In genomic region chr11:11535611-11536010, GRCh38 we compare ENCODE assay signal across 19 cellular contexts.
DNase-seq lines count a peak whose midpoint lies in the region; TF ChIP-seq lines count a peak whose summit lies in the region.
"Had no signal": no experiment of that assay in that cellular context is flagged by ENCODE, and none has a peak within 500 bp of the region (broad histone marks: within the 10 kb centered on the region; RNA-seq: fewer than 3 reads in every experiment).

No MANE protein-coding gene starts in this region.

- no peaks in the 10 kb centered on the region for H3K9me3 ChIP-seq in skeletal muscle tissue (ENCODE audit: control insufficient read depth in 3 of 3, low read length in 3 of 3)
- H3K9me3 ChIP-seq: lower lobe of right lung, sigmoid colon, uterus had no signal

- H3K4me3 Mint-ChIP-seq in glutamatergic neuron (ENCODE audit: unreplicated experiment), result no peak overlapping the region
- H3K4me3 Mint-ChIP-seq in nephron progenitor cell, result no peak overlapping the region
- H3K4me3 Mint-ChIP-seq in T-helper 2 cell treated with Interferon-gamma antibody and Interleukin-4, amounts not matched to agents 5 μg/mL and 100 μg/mL, for 36 hours, result no peak overlapping the region
- H3K4me3 Mint-ChIP-seq: activated B cell treated with CpG ODN at 0.5 μM for 24 hours; activated CD8-positive, alpha-beta T cell treated with anti-CD3 and anti-CD28 coated beads for 36 hours; activated T-cell treated with anti-CD3 and anti-CD28 coated beads, Interleukin-2, amount 50 U/mL, for 72 hours had no signal

- peak overlapping the region; percentile 40 for H3K27ac Mint-ChIP-seq in glutamatergic neuron (ENCODE audit: unreplicated experiment)
- no peak overlapping the region for H3K27ac Mint-ChIP-seq in nephron progenitor cell
- H3K27ac Mint-ChIP-seq in T-helper 2 cell treated with Interferon-gamma antibody and Interleukin-4, amounts not matched to agents 5 μg/mL and 100 μg/mL, for 36 hours, result no peak overlapping the region
- H3K27ac Mint-ChIP-seq: activated B cell treated with CpG ODN at 0.5 μM for 24 hours; activated CD8-positive, alpha-beta T cell treated with anti-CD3 and anti-CD28 coated beads for 36 hours; activated naive CD4-positive, alpha-beta T cell treated with anti-CD3 and anti-CD28 coated beads, Interleukin-2, amount 50 U/mL, for 72 hours; activated T-cell treated with anti-CD3 and anti-CD28 coated beads, Interleukin-2, amount 50 U/mL, for 72 hours had no signal

- H3K36me3 Mint-ChIP-seq in glutamatergic neuron (ENCODE audit: unreplicated experiment) (no peaks in the 10 kb centered on the region), nephron progenitor cell (ENCODE audit: low read depth) (no peaks in the 10 kb centered on the region)
- no peaks in the 10 kb centered on the region for H3K36me3 Mint-ChIP-seq in T-helper 2 cell treated with Interferon-gamma antibody and Interleukin-4, amounts not matched to agents 5 μg/mL and 100 μg/mL, for 36 hours (ENCODE audit: low read depth)
- H3K36me3 Mint-ChIP-seq: activated naive CD4-positive, alpha-beta T cell treated with anti-CD3 and anti-CD28 coated beads, Interleukin-2, amount 50 U/mL, for 72 hours had no signal

- TF ChIP-seq CTCF in glutamatergic neuron (IDR thresholded peaks at IDR 0.05; ENCODE audit: partially characterized antibody, unreplicated experiment) (no peak), nephron progenitor cell (IDR thresholded peaks at IDR 0.05) (no peak)

- H3K27me3 Mint-ChIP-seq in glutamatergic neuron (ENCODE audit: unreplicated experiment) (peaks cover 10% of the 10 kb centered on the region), nephron progenitor cell (ENCODE audit: low read depth, poor library complexity) (peaks cover 12% of the 10 kb centered on the region)
- no peaks in the 10 kb centered on the region for H3K27me3 Mint-ChIP-seq in T-helper 2 cell treated with Interferon-gamma antibody and Interleukin-4, amounts not matched to agents 5 μg/mL and 100 μg/mL, for 36 hours (ENCODE audit: low read depth)
- H3K27me3 Mint-ChIP-seq: activated B cell treated with CpG ODN at 0.5 μM for 24 hours; activated CD8-positive, alpha-beta T cell treated with anti-CD3 and anti-CD28 coated beads for 36 hours had no signal

- H3K36me3 ChIP-seq in H7 (replicated peaks; ENCODE audit: control insufficient read depth, insufficient read depth, low read length), result no peaks in the 10 kb centered on the region
- no peaks in the 10 kb centered on the region for H3K36me3 ChIP-seq in skeletal muscle tissue (ENCODE audit: control insufficient read depth in 3 of 3, insufficient read depth in 3 of 3, low read length in 3 of 3)
- H3K36me3 ChIP-seq: lower lobe of right lung, sigmoid colon, uterus had no signal

- H3K27me3 ChIP-seq in H7 (ENCODE audit: control insufficient read depth, insufficient read depth, low read length) (no peaks in the 10 kb centered on the region), skeletal muscle tissue (ENCODE audit: control insufficient read depth in 3 of 3, insufficient read depth in 3 of 3, low read length in 3 of 3) (no peaks in the 10 kb centered on the region)
- H3K27me3 ChIP-seq: sigmoid colon, uterus had no signal

- H3K4me1 Mint-ChIP-seq in glutamatergic neuron (ENCODE audit: low read depth, unreplicated experiment), result peaks cover 74% of the 10 kb centered on the region
- peaks cover 24% of the 10 kb centered on the region for H3K4me1 Mint-ChIP-seq in nephron progenitor cell
- H3K4me1 Mint-ChIP-seq in T-helper 2 cell treated with Interferon-gamma antibody and Interleukin-4, amounts not matched to agents 5 μg/mL and 100 μg/mL, for 36 hours (ENCODE audit: low read depth), result no peaks in the 10 kb centered on the region
- H3K4me1 Mint-ChIP-seq: activated B cell treated with CpG ODN at 0.5 μM for 24 hours had no signal

- DNase-seq in H7 (peak; percentile 59), NCI-H2081 (lab: John Stamatoyannopoulos, UW) (peak; percentile 62 to 86), glutamatergic neuron (no peak), nephron progenitor cell (no peak), cerebellum (ENCODE audit: low spot score) (no peak)
- no peak for DNase-seq in T-helper 2 cell treated with Interferon-gamma antibody and Interleukin-4, amounts not matched to agents 5 μg/mL and 100 μg/mL, for 36 hours (ENCODE audit: low spot score)
- DNase-seq: activated B cell treated with CpG ODN at 0.5 μM for 24 hours; activated CD8-positive, alpha-beta T cell treated with anti-CD3 and anti-CD28 coated beads for 36 hours; activated T-cell treated with anti-CD3 and anti-CD28 coated beads, Interleukin-2, amount 50 U/mL, for 72 hours; AML-193; Calu3; lower lobe of right lung; NCI-H1436 treated with DMSO at 0.1 percent for 48 hours; sigmoid colon; stimulated activated CD4-positive, alpha-beta T cell treated with anti-CD3 and anti-CD28 coated beads, Interleukin-1b, Interleukin-23, amount 100 ng/mL, for 48 hours; uterus had no signal

- H3K4me3 ChIP-seq in H7 (ENCODE audit: insufficient read depth, low read depth, low read length) (no peak overlapping the region), skeletal muscle tissue (ENCODE audit: low read length in 3 of 3) (no peak overlapping the region)
- H3K4me3 ChIP-seq: coronary artery, lower lobe of right lung, sigmoid colon, uterus had no signal

- H3K27ac ChIP-seq in skeletal muscle tissue (ENCODE audit: low read depth, low read length), result peak overlapping the region; percentile 32
- H3K27ac ChIP-seq: lower lobe of right lung, uterus had no signal

- H3K9ac ChIP-seq in skeletal muscle tissue (ENCODE audit: low read depth in 1 of 3, low read length in 3 of 3), result no peak overlapping the region

- H3K4me1 ChIP-seq in skeletal muscle tissue (ENCODE audit: control insufficient read depth in 3 of 3, insufficient read depth in 3 of 3, low read length in 3 of 3), result peaks cover 62 to 74% (median 69%) of the 10 kb centered on the region in 3 donors

- H3K9me3 Mint-ChIP-seq in glutamatergic neuron (ENCODE audit: unreplicated experiment) (peaks cover 17% of the 10 kb centered on the region), nephron progenitor cell (no peaks in the 10 kb centered on the region)
- no peaks in the 10 kb centered on the region for H3K9me3 Mint-ChIP-seq in T-helper 2 cell treated with Interferon-gamma antibody and Interleukin-4, amounts not matched to agents 5 μg/mL and 100 μg/mL, for 36 hours
- H3K9me3 Mint-ChIP-seq: activated B cell treated with CpG ODN at 0.5 μM for 24 hours; activated CD8-positive, alpha-beta T cell treated with anti-CD3 and anti-CD28 coated beads for 36 hours; activated naive CD4-positive, alpha-beta T cell treated with anti-CD3 and anti-CD28 coated beads, Interleukin-2, amount 50 U/mL, for 72 hours; activated T-cell treated with anti-CD3 and anti-CD28 coated beads, Interleukin-2, amount 50 U/mL, for 72 hours had no signal

Comparison
In these comparisons a context has a peak if more than half of its experiments do, and no peak if none do; other contexts are left out.
1. DNase-seq: peak in H7 (single experiment) and NCI-H2081 (2 of 2); none in glutamatergic neuron (single experiment), nephron progenitor cell (single experiment), cerebellum (single experiment) and T-helper 2 cell treated with Interferon-gamma antibody and Interleukin-4, amounts not matched to agents 5 μg/mL and 100 μg/mL, for 36 hours (single experiment).